ENCODE assay signal across 8 cellular contexts in the genomic region with DNA sequence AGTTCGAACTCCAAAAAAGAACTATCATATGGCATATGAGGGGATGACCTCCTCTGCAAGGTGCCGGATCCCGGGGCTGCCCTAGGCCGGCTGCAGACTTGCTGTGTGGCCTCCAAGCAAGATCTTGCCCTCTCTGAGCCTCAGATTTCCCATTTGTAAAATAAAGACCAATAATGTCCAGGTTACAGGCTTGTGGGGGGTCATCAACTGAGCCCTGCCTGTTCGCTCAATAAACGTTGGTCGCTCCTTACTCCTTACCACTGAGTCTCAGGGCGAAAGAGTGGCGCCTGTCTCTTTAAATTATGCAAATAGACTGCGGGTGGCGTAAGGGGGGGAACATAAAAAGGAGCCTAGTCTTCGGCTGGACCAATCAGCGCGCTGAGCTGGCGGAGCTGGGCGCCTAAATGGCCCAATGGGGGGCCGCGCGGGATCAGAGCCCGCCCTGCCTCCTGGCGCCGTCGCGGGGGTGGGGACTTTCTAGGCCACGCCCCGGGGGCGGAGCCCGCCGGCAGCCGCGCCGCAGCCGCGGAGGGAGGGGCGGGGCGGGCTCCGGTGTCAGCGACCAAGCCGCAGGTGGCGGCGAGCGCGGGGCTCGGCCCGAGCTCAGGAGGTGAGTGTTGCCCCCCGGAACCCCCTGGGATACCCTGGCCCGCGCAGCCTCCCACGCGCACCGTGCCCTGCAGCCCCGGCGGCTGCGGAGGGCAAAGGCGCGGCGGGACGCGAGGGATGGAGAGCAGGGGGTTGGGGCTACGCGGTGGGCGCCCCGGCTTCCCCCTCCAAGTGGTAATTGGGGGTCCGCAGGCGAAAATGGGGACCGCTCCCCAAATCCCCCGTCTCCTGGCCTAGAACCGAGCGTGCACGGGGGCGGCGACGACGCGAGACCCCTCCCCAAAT. TPM values are rescaled to one million over a fixed set of nuclear protein-coding genes. Genes with fewer than 3 reads are reported as not detected.
DNase-seq lines count a peak whose midpoint lies in the region; ATAC-seq and TF ChIP-seq lines count a peak whose summit lies in the region.

No MANE protein-coding gene starts in this region.

- no peaks in the 10 kb centered on the region for H3K27me3 ChIP-seq in DND-41 (ENCODE audit: insufficient read depth, low read length, poor library complexity)

- H4K20me1 ChIP-seq in DND-41 (ENCODE audit: insufficient read depth, low read length), result no peaks in the 10 kb centered on the region

- H3K4me3 ChIP-seq in DND-41 (ENCODE audit: low read depth in 1 of 2, low read length in 2 of 2) (peak overlapping the region; percentile 73 to 95; a peak in 3 of 4 replicates), LNCaP clone FGC (ENCODE audit: low read depth, low read length) (peak overlapping the region; percentile 37)

- H3K27me3 Mint-ChIP-seq in activated T-helper 17 cell treated with anti-CD3 and anti-CD28 coated beads, Interleukin-2, amount 50 U/mL, for 72 hours, result no peaks in the 10 kb centered on the region
- H3K27me3 Mint-ChIP-seq in natural killer cell (ENCODE audit: low read depth in 2 of 2), result no peaks in the 10 kb centered on the region
- H3K27me3 Mint-ChIP-seq in stimulated activated naive B cell treated with anti-CD40 and anti-IgM and Interleukin-4, amounts not matched to agents 10 μg/mL and 1 μg/mL and 100 μg/mL, for 72 hours, result no peaks in the 10 kb centered on the region

- H3K36me3 Mint-ChIP-seq in activated T-helper 17 cell treated with anti-CD3 and anti-CD28 coated beads, Interleukin-2, amount 50 U/mL, for 72 hours (ENCODE audit: low read depth), result peaks cover 10% of the 10 kb centered on the region
- no peaks in the 10 kb centered on the region for H3K36me3 Mint-ChIP-seq in natural killer cell
- peaks cover 4 to 9% of the 10 kb centered on the region in 2 donors for H3K36me3 Mint-ChIP-seq in stimulated activated naive B cell treated with anti-CD40 and anti-IgM and Interleukin-4, amounts not matched to agents 10 μg/mL and 1 μg/mL and 100 μg/mL, for 72 hours

- peak; percentile 88 for ATAC-seq in DND-41 (ENCODE audit: insufficient read depth, low read depth)
- ATAC-seq in activated T-helper 17 cell treated with anti-CD3 and anti-CD28 coated beads, Interleukin-2, amount 50 U/mL, for 72 hours (replicated peaks), result peak; percentile 88
- peak; percentile 87 to 98 (median 90) for ATAC-seq in natural killer cell
- ATAC-seq in stimulated activated naive B cell treated with anti-CD40 and anti-IgM and Interleukin-4, amounts not matched to agents 10 μg/mL and 1 μg/mL and 100 μg/mL, for 72 hours (replicated peaks), result peak; percentile 73 to 81

- H3K4me3 Mint-ChIP-seq in activated T-helper 17 cell treated with anti-CD3 and anti-CD28 coated beads, Interleukin-2, amount 50 U/mL, for 72 hours, result peak overlapping the region; percentile 91
- H3K4me3 Mint-ChIP-seq in natural killer cell, result peak overlapping the region; percentile 82
- peak overlapping the region; percentile 74 to 87 for H3K4me3 Mint-ChIP-seq in stimulated activated naive B cell treated with anti-CD40 and anti-IgM and Interleukin-4, amounts not matched to agents 10 μg/mL and 1 μg/mL and 100 μg/mL, for 72 hours

- peaks cover 52% of the 10 kb centered on the region for H3K4me1 ChIP-seq in DND-41 (ENCODE audit: insufficient read depth, low read length)

- H3K79me2 ChIP-seq in DND-41 (ENCODE audit: insufficient read depth, low read length), result peaks cover 48% of the 10 kb centered on the region

- intact Hi-C loops in natural killer cell (cut with micrococcal nuclease), result loop anchor here (1.0 kb wide), 1 partner anchor 28 kb away; a partner anchor contains a TSS

- H2AFZ ChIP-seq in DND-41 (ENCODE audit: low read depth, low read length), result peak overlapping the region; percentile 85

- TF ChIP-seq CTCF in DND-41 (IDR thresholded peaks at IDR 0.05; ENCODE audit: borderline replicate concordance, extremely low read depth, low read length, poor library complexity, severe bottlenecking), result no peak
- TF ChIP-seq CTCF in LNCaP clone FGC (IDR thresholded peaks at IDR 0.05; ENCODE audit: control insufficient read depth, extremely low read depth, insufficient read depth), result no peak
- no peak for TF ChIP-seq CTCF in natural killer cell (IDR thresholded peaks at IDR 0.05)

- H3K9ac ChIP-seq in DND-41 (ENCODE audit: low read depth, low read length), result peak overlapping the region; percentile 67

- H3K27ac ChIP-seq in DND-41 (ENCODE audit: low read length), result peak overlapping the region; percentile 87

- H3K4me2 ChIP-seq in DND-41 (ENCODE audit: insufficient read depth, low read length), result peak overlapping the region; percentile 71

- peak overlapping the region; percentile 13 for H3K27ac Mint-ChIP-seq in activated T-helper 17 cell treated with anti-CD3 and anti-CD28 coated beads, Interleukin-2, amount 50 U/mL, for 72 hours
- peak overlapping the region; percentile 69 to 95 for H3K27ac Mint-ChIP-seq in natural killer cell
- H3K27ac Mint-ChIP-seq in stimulated activated naive B cell treated with anti-CD40 and anti-IgM and Interleukin-4, amounts not matched to agents 10 μg/mL and 1 μg/mL and 100 μg/mL, for 72 hours, result peak overlapping the region; percentile 84

- H3K9me3 ChIP-seq in DND-41 (ENCODE audit: insufficient read depth, low read length, severe bottlenecking), result no peaks in the 10 kb centered on the region

- no peaks in the 10 kb centered on the region for H3K9me3 Mint-ChIP-seq in activated T-helper 17 cell treated with anti-CD3 and anti-CD28 coated beads, Interleukin-2, amount 50 U/mL, for 72 hours
- no peaks in the 10 kb centered on the region for H3K9me3 Mint-ChIP-seq in natural killer cell
- H3K9me3 Mint-ChIP-seq in stimulated activated naive B cell treated with anti-CD40 and anti-IgM and Interleukin-4, amounts not matched to agents 10 μg/mL and 1 μg/mL and 100 μg/mL, for 72 hours, result no peaks in the 10 kb centered on the region

- peaks cover 4% of the 10 kb centered on the region; the same call in 1 of the 2 replicates for H3K36me3 ChIP-seq in DND-41 (ENCODE audit: insufficient read depth, low read length)

- peak; percentile 96 for DNase-seq in DND-41
- peak; percentile 80 for DNase-seq in GOT3 (lab: John Stamatoyannopoulos, UW)
- DNase-seq in LNCaP clone FGC (ENCODE audit: low read depth), result peak; percentile 79
- peak; percentile 98 for DNase-seq in RPMI8226
- DNase-seq in fibroblast of peridontal ligament (ENCODE audit: extremely low read depth), result peak; percentile 87
- peak; percentile 95 for DNase-seq in natural killer cell
- DNase-seq in stimulated activated naive B cell treated with anti-CD40 and anti-IgM and Interleukin-4, amounts not matched to agents 10 μg/mL and 1 μg/mL and 100 μg/mL, for 72 hours, result peak; percentile 93

- H3K4me1 Mint-ChIP-seq in activated T-helper 17 cell treated with anti-CD3 and anti-CD28 coated beads, Interleukin-2, amount 50 U/mL, for 72 hours, result peaks cover 16% of the 10 kb centered on the region
- peaks cover 30 to 48% of the 10 kb centered on the region in 2 donors for H3K4me1 Mint-ChIP-seq in natural killer cell
- peaks cover 37 to 55% of the 10 kb centered on the region in 2 donors for H3K4me1 Mint-ChIP-seq in stimulated activated naive B cell treated with anti-CD40 and anti-IgM and Interleukin-4, amounts not matched to agents 10 μg/mL and 1 μg/mL and 100 μg/mL, for 72 hours

RNA-seq across cellular contexts. Expression of a gene that starts 3.8 kb away (rescaled TPM):
- total RNA-seq in activated T-helper 17 cell treated with anti-CD3 and anti-CD28 coated beads, Interleukin-2, amount 50 U/mL, for 72 hours, result 10 to 100 TPM; 64.0 to 75.5 TPM
- 10 to 100 TPM; 56.1 to 67.7 (median 66.5) TPM for total RNA-seq in natural killer cell

RNA-seq across cellular contexts. Expression of a gene that starts 28.2 kb away (rescaled TPM):
- 10 to 100 TPM; 74.0 to 83.7 TPM for total RNA-seq in activated T-helper 17 cell treated with anti-CD3 and anti-CD28 coated beads, Interleukin-2, amount 50 U/mL, for 72 hours
- total RNA-seq in natural killer cell, result 10 to 100 TPM; 41.0 to 59.4 (median 45.8) TPM

RNA-seq across cellular contexts. Expression of a gene that starts 47.5 kb away (rescaled TPM):
- 1 to 10 TPM in 1 of 2 donors, not detected in 1; 1.2 TPM for total RNA-seq in activated T-helper 17 cell treated with anti-CD3 and anti-CD28 coated beads, Interleukin-2, amount 50 U/mL, for 72 hours
- not detected for total RNA-seq in natural killer cell

RNA-seq across cellular contexts. Expression of a gene that starts 59.3 kb away (rescaled TPM):
- total RNA-seq in activated T-helper 17 cell treated with anti-CD3 and anti-CD28 coated beads, Interleukin-2, amount 50 U/mL, for 72 hours, result under 1 TPM; 0.16 to 0.45 TPM
- total RNA-seq in natural killer cell, result not detected

Comparison
In these comparisons a context has a peak if more than half of its experiments do, and no peak if none do; other contexts are left out.
1. Peak in every context shown above with its lines: DNase-seq, ATAC-seq, H3K4me3 ChIP-seq and H3K27ac ChIP-seq.
2. H3K27ac Mint-ChIP-seq: peak in every context shown above with its lines; median percentile 84 in stimulated activated naive B cell treated with anti-CD40 and anti-IgM and Interleukin-4, amounts not matched to agents 10 μg/mL and 1 μg/mL and 100 μg/mL, for 72 hours; 82 in natural killer cell; 13 in activated T-helper 17 cell treated with anti-CD3 and anti-CD28 coated beads, Interleukin-2, amount 50 U/mL, for 72 hours.